Comparison of ENCODE assay signal across 21 cellular contexts in the genomic region with DNA sequence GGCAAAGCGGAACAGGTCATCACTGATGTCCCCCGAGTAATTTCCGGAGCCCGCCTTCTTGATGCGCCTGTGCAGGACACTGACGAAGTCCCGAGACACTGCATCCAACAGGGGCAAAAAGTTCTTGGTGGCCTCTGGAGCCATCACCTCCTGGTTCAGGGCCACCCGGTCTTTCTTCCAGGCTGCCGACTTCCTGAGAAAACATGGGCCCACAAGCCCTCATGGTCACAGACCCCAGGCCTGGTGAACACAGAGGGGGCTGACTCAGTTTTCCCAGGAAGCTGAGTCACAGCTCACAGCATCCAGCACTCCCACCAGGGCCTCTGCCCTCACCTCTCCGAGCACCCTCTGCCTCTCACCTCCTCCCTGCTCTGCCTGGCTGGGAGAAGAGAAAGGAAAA. TPM values are rescaled to one million over a fixed set of nuclear protein-coding genes. Genes with fewer than 3 reads are reported as not detected.
A peak's percentile ranks its signal among the peaks of the same experiment; 100 is the strongest.
DNase-seq lines count a peak whose midpoint lies in the region; ATAC-seq, FAIRE-seq and TF ChIP-seq lines count a peak whose summit lies in the region.
"Had no signal": no experiment of that assay in that cellular context is flagged by ENCODE, and none has a peak within 500 bp of the region (broad histone marks: within the 10 kb centered on the region; RNA-seq: fewer than 3 reads in every experiment).

No MANE protein-coding gene starts in this region.

- H3K36me3 ChIP-seq in astrocyte (ENCODE audit: insufficient read depth, low read length) (no peaks in the 10 kb centered on the region), lower lobe of right lung (no peaks in the 10 kb centered on the region)
- H3K36me3 ChIP-seq: gastrocnemius medialis had no signal

- no peak overlapping the region for H3K9ac ChIP-seq in astrocyte (ENCODE audit: low read length)

- H3K36me3 Mint-ChIP-seq in astrocyte (ENCODE audit: low read depth, unreplicated experiment): no peaks in the 10 kb centered on the region
- H3K36me3 Mint-ChIP-seq: activated CD8-positive, alpha-beta memory T cell treated with anti-CD3 and anti-CD28 coated beads, Interleukin-2, amount 10 ng/mL, durations not matched to agents 7 days and 5 days; activated naive CD4-positive, alpha-beta T cell treated with anti-CD3 and anti-CD28 coated beads, Interleukin-2, amount 50 U/mL, for 72 hours had no signal

- peak; percentile 13 for DNase-seq in stimulated activated CD4-positive, alpha-beta T cell treated with anti-CD3 and anti-CD28 coated beads, Interleukin-1b, Interleukin-23, amount 100 ng/mL, for 48 hours
- DNase-seq in stimulated activated CD4-positive, alpha-beta T cell treated with anti-CD3 and anti-CD28 coated beads, Interleukin-4, amount 100 ng/mL, for 4 hours: no peak
- DNase-seq in astrocyte (ENCODE audit: low read depth) (peak; percentile 52), lower lobe of right lung (peak; percentile 24), urothelium cell line (ENCODE audit: low spot score) (peak; percentile 32), ecto neural progenitor cell (ENCODE audit: low spot score) (no peak), NCI-H526 (lab: John Stamatoyannopoulos, UW) (no peak)
- DNase-seq: activated CD8-positive, alpha-beta memory T cell treated with anti-CD3 and anti-CD28 coated beads, Interleukin-2, amount 10 ng/mL, durations not matched to agents 7 days and 5 days; cerebellar nuclear complex; gastrocnemius medialis; GF-D8; HFFc6; KBM-7; NCI-H1092 treated with DMSO at 0.1 percent for 48 hours; NCI-H2171; occipital lobe had no signal

- H4K20me1 ChIP-seq in astrocyte (ENCODE audit: insufficient read depth, low read length): no peaks in the 10 kb centered on the region

- H3K27ac Mint-ChIP-seq in astrocyte (ENCODE audit: unreplicated experiment): no peak overlapping the region
- H3K27ac Mint-ChIP-seq: activated CD8-positive, alpha-beta memory T cell treated with anti-CD3 and anti-CD28 coated beads, Interleukin-2, amount 10 ng/mL, durations not matched to agents 7 days and 5 days; HFFc6 had no signal

- FAIRE-seq in astrocyte (lab: Jason Lieb, UNC) (no peak), urothelium cell line (lab: Jason Lieb, UNC) (no peak)
- FAIRE-seq: islet of Langerhans had no signal

- no peak overlapping the region for H3K4me3 Mint-ChIP-seq in astrocyte (ENCODE audit: unreplicated experiment)
- H3K4me3 Mint-ChIP-seq: activated CD8-positive, alpha-beta memory T cell treated with anti-CD3 and anti-CD28 coated beads, Interleukin-2, amount 10 ng/mL, durations not matched to agents 7 days and 5 days; HFFc6 had no signal

- TF ChIP-seq CTCF in astrocyte (IDR thresholded peaks at IDR 0.05; ENCODE audit: insufficient read depth, low read depth, low read length): no peak
- TF ChIP-seq CTCF in lower lobe of right lung (IDR thresholded peaks at IDR 0.05): no peak

- ATAC-seq in lower lobe of right lung (no peak), HG03442 (IDR thresholded peaks at IDR 0.05; ENCODE audit: unreplicated experiment) (no peak)
- ATAC-seq: activated CD8-positive, alpha-beta memory T cell treated with anti-CD3 and anti-CD28 coated beads, Interleukin-2, amount 10 ng/mL, durations not matched to agents 7 days and 5 days; activated naive CD4-positive, alpha-beta T cell treated with anti-CD3 and anti-CD28 coated beads, Interleukin-2, amount 50 U/mL, for 72 hours; gastrocnemius medialis; Panc1; sciatic nerve had no signal

- H3K27me3 ChIP-seq in astrocyte (ENCODE audit: insufficient read depth, low read length): no peaks in the 10 kb centered on the region
- H3K27me3 ChIP-seq in lower lobe of right lung (ENCODE audit: low read depth): no peaks in the 10 kb centered on the region
- H3K27me3 ChIP-seq: gastrocnemius medialis had no signal

- peaks cover under 1% of the 10 kb centered on the region for H3K9me3 Mint-ChIP-seq in astrocyte (ENCODE audit: unreplicated experiment)
- H3K9me3 Mint-ChIP-seq: activated naive CD4-positive, alpha-beta T cell treated with anti-CD3 and anti-CD28 coated beads, Interleukin-2, amount 50 U/mL, for 72 hours; HFFc6 had no signal

- H3K4me3 ChIP-seq in astrocyte (ENCODE audit: insufficient read depth, low read depth, low read length) (no peak overlapping the region), lower lobe of right lung (no peak overlapping the region)
- H3K4me3 ChIP-seq: gastrocnemius medialis had no signal

- H3K27me3 Mint-ChIP-seq in astrocyte (ENCODE audit: low read depth, unreplicated experiment): peaks cover 16% of the 10 kb centered on the region
- H3K27me3 Mint-ChIP-seq: activated CD8-positive, alpha-beta memory T cell treated with anti-CD3 and anti-CD28 coated beads, Interleukin-2, amount 10 ng/mL, durations not matched to agents 7 days and 5 days had no signal

- intact Hi-C loops in lower lobe of right lung (cut with DNase I): no loop called here

- H3K27ac ChIP-seq in astrocyte (ENCODE audit: low read depth, low read length): peak overlapping the region; percentile 43
- no peak overlapping the region for H3K27ac ChIP-seq in lower lobe of right lung
- H3K27ac ChIP-seq: gastrocnemius medialis had no signal

- H3K9me3 ChIP-seq in astrocyte (ENCODE audit: insufficient read depth, low read depth, low read length): no peaks in the 10 kb centered on the region
- no peaks in the 10 kb centered on the region for H3K9me3 ChIP-seq in lower lobe of right lung
- H3K9me3 ChIP-seq: gastrocnemius medialis had no signal

- peak overlapping the region; percentile 78 for H2AFZ ChIP-seq in astrocyte (ENCODE audit: low read depth, low read length)

- peaks cover 17% of the 10 kb centered on the region for H3K4me1 ChIP-seq in astrocyte (ENCODE audit: insufficient read depth, low read length)
- peaks cover 4% of the 10 kb centered on the region for H3K4me1 ChIP-seq in lower lobe of right lung
- H3K4me1 ChIP-seq: gastrocnemius medialis had no signal

- peak overlapping the region; percentile 65 for H3K4me2 ChIP-seq in astrocyte (ENCODE audit: low read length)

- H3K4me1 Mint-ChIP-seq in astrocyte (ENCODE audit: low read depth, unreplicated experiment): peaks cover 12% of the 10 kb centered on the region

- no peaks in the 10 kb centered on the region for H3K79me2 ChIP-seq in astrocyte (ENCODE audit: insufficient read depth, low read length)

RNA-seq across cellular contexts. Expression of a gene that starts 22.4 kb away (rescaled TPM):
- total RNA-seq in astrocyte (0.43 and 0.60 TPM in 2 replicates), lower lobe of right lung (0.59 TPM)
- total RNA-seq: occipital lobe had no signal

Comparison
In these comparisons a context has a peak if more than half of its experiments do, and no peak if none do; other contexts are left out.
1. DNase-seq: peak in stimulated activated CD4-positive, alpha-beta T cell treated with anti-CD3 and anti-CD28 coated beads, Interleukin-1b, Interleukin-23, amount 100 ng/mL, for 48 hours (single experiment), astrocyte (single experiment), lower lobe of right lung (single experiment) and urothelium cell line (single experiment); none in stimulated activated CD4-positive, alpha-beta T cell treated with anti-CD3 and anti-CD28 coated beads, Interleukin-4, amount 100 ng/mL, for 4 hours (0 of 2), ecto neural progenitor cell (single experiment) and NCI-H526 (0 of 2).